1 cellular context compared by ENCODE assay signal in the genomic region with DNA sequence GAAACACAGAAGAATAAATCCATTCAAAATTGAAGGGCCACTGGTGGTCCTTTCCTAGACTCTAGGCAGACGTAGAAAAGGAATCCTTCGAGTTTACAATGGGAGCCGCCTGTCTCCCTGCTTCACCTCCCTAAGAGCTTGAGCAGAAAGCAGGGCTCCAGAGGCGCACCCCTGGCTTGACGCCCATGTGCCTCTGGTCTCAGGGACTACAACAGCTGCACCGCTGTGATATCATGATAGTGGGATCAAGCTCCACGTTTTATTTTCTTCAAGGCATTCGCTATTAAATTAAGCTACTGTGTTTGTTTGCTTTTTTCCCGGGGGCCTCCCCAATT.
A peak's percentile ranks its signal among the peaks of the same experiment; 100 is the strongest.
TF ChIP-seq lines count a peak whose summit lies in the region.

No MANE protein-coding gene starts in this region.

TF ChIP-seq in HepG2, 621 proteins besides CTCF, POLR2A, EP300 and RAD21:
- TF ChIP-seq ZSCAN20 (CRISPR knock-in tag; IDR thresholded peaks at IDR 0.05; ENCODE audit: borderline replicate concordance) (0 out of 2 replicates have a peak, but pooled peaks have one; percentile 8), ZNF747 (CRISPR knock-in tag; IDR thresholded peaks at IDR 0.05; ENCODE audit: borderline replicate concordance) (0 out of 2 replicates have a peak, but pooled peaks have one; percentile 36), ZNF772 (CRISPR knock-in tag; IDR thresholded peaks at IDR 0.05) (0 out of 2 replicates have a peak, but pooled peaks have one; percentile 24), ELF4 (CRISPR knock-in tag; IDR thresholded peaks at IDR 0.05; ENCODE audit: borderline replicate concordance) (0 out of 2 replicates have a peak, but pooled peaks have one; percentile 27), ZNF891 (CRISPR knock-in tag; IDR thresholded peaks at IDR 0.05) (0 out of 2 replicates have a peak, but pooled peaks have one; percentile 0), FLYWCH1 (CRISPR knock-in tag; IDR thresholded peaks at IDR 0.05) (0 out of 2 replicates have a peak, but pooled peaks have one; percentile 10), KDM3A (CRISPR knock-in tag; IDR thresholded peaks at IDR 0.05; ENCODE audit: low read depth) (0 out of 2 replicates have a peak, but pooled peaks have one; percentile 7), SP4 (CRISPR knock-in tag; IDR thresholded peaks at IDR 0.05) (0 out of 2 replicates have a peak, but pooled peaks have one; percentile 2), FOSL2 (CRISPR knock-in tag; IDR thresholded peaks at IDR 0.05) (no peak), ZFY (CRISPR knock-in tag; IDR thresholded peaks at IDR 0.05) (no peak), CREM (IDR thresholded peaks at IDR 0.05) (0 out of 2 replicates have a peak, but pooled peaks have one; percentile 16), CREM (CRISPR knock-in tag; IDR thresholded peaks at IDR 0.05) (no peak), FOXM1 (CRISPR knock-in tag; IDR thresholded peaks at IDR 0.05) (no peak), STAT5B (CRISPR knock-in tag; IDR thresholded peaks at IDR 0.05) (no peak)
- TF ChIP-seq, protein P1, sequence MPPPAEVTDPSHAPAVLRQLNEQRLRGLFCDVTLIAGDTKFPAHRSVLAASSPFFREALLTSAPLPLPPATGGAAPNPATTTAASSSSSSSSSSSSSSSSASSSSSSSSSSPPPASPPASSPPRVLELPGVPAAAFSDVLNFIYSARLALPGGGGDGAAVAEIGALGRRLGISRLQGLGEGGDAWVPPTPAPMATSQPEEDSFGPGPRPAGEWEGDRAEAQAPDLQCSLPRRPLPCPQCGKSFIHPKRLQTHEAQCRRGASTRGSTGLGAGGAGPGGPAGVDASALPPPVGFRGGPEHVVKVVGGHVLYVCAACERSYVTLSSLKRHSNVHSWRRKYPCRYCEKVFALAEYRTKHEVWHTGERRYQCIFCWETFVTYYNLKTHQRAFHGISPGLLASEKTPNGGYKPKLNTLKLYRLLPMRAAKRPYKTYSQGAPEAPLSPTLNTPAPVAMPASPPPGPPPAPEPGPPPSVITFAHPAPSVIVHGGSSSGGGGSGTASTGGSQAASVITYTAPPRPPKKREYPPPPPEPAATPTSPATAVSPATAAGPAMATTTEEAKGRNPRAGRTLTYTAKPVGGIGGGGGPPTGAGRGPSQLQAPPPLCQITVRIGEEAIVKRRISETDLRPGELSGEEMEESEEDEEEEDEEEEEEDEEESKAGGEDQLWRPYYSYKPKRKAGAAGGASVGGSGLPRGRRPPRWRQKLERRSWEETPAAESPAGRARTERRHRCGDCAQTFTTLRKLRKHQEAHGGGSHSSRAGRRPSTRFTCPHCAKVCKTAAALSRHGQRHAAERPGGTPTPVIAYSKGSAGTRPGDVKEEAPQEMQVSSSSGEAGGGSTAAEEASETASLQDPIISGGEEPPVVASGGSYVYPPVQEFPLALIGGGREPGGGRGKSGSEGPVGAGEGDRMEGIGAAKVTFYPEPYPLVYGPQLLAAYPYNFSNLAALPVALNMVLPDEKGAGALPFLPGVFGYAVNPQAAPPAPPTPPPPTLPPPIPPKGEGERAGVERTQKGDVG (CRISPR knock-in tag; IDR thresholded peaks at IDR 0.05; ENCODE audit: borderline replicate concordance) = 0 out of 2 replicates have a peak, but pooled peaks have one; percentile 46
- TF ChIP-seq, protein P2, sequence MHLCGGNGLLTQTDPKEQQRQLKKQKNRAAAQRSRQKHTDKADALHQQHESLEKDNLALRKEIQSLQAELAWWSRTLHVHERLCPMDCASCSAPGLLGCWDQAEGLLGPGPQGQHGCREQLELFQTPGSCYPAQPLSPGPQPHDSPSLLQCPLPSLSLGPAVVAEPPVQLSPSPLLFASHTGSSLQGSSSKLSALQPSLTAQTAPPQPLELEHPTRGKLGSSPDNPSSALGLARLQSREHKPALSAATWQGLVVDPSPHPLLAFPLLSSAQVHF (CRISPR knock-in tag; IDR thresholded peaks at IDR 0.05) = no peak
